Comparison of ENCODE assay signal across 13 cellular contexts in the genomic region with DNA sequence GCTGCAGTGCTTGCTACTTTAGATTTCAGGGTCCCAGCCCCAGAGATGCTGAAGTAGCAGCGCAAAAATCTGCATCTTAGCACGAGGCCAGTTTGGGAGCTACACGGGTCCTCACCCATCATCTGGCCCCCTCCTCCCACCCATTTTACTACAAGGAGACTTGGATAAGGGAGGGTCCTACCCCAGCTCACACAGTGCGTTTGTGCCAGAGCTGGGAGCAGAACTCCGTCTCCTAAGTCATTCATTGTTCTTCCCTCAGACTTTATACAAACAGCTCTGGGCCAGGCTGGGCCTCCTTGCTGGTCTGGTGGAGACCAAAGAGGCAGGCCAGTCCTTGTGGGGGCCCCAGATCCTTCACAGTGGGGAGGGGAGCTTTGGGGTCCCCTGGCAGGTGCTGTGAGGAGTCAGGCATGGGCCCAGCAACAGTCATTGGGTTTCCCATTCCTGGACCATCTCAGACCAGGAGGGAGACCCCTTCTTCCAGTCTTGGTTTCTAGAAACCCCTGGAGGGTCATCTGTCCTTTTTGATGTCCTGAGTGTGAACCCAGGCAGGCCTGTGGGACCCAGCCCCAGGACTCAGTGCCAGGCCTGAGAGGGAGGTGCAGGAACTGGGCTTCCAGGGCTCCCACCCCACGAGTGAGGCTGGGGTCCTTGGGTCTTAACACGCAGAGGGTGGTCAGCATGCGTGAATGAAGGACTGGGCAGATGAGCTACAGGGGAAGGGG. TPM values are rescaled to one million over a fixed set of nuclear protein-coding genes. Genes with fewer than 3 reads are reported as not detected.
DNase-seq lines count a peak whose midpoint lies in the region; ATAC-seq and TF ChIP-seq lines count a peak whose summit lies in the region.
"Had no signal": no experiment of that assay in that cellular context is flagged by ENCODE, and none has a peak within 500 bp of the region (broad histone marks: within the 10 kb centered on the region; RNA-seq: fewer than 3 reads in every experiment).

No MANE protein-coding gene starts in this region.

- no peak overlapping the region for H3K9ac ChIP-seq in HCT116 (ENCODE audit: low read length)
- H3K9ac ChIP-seq in trophoblast cell (ENCODE audit: low read length), result no peak overlapping the region

- H4K8ac ChIP-seq in trophoblast cell (ENCODE audit: low read depth, low read length), result peak overlapping the region; percentile 66

- TF ChIP-seq POLR2A in HCT116 (IDR thresholded peaks at IDR 0.05; ENCODE audit: borderline replicate concordance, extremely low read depth, insufficient read depth, insufficient read length) (no peak), adrenal gland (IDR thresholded peaks at IDR 0.05) (no peak)

- no peak overlapping the region for H3K4ac ChIP-seq in trophoblast cell (ENCODE audit: low read depth, low read length)

- RAD21 ChIA-PET in HCT116 (lab: Charles Lee; ENCODE audit: low non-redundant PET in 1 of 2, low total read pairs in 2 of 2, uncharacterized antibody in 2 of 2, unreplicated experiment in 2 of 2), result interaction anchor here in 1 of 2 experiments (0.7 to 2.2 kb wide), 3 partner anchors 53 to 237 kb away, joined by 3 to 8 read pairs (median 4); no protein-coding TSS in a partner anchor

- H3K79me2 ChIP-seq in HCT116 (ENCODE audit: insufficient read depth, low read length) (no peaks in the 10 kb centered on the region), trophoblast cell (ENCODE audit: control insufficient read depth, insufficient read depth, low read length, poor library complexity) (no peaks in the 10 kb centered on the region)

- TF ChIP-seq RAD21 in HCT116 (IDR thresholded peaks at IDR 0.05; ENCODE audit: low read depth), result no peak

- peak overlapping the region; percentile 89 for H2BK12ac ChIP-seq in trophoblast cell (ENCODE audit: low read length)

- H3K9me2 ChIP-seq in HCT116 (ENCODE audit: insufficient read depth), result no peaks in the 10 kb centered on the region

- H3K9me3 ChIP-seq in HCT116 (ENCODE audit: control insufficient read depth in 1 of 2, insufficient read depth in 1 of 2, low read depth in 1 of 2, low read length in 2 of 2) (no peaks in the 10 kb centered on the region), trophoblast cell (ENCODE audit: insufficient read depth, low read depth, low read length) (peaks cover 3% of the 10 kb centered on the region), adrenal gland (replicated peaks in 1 of 3) (no peaks in the 10 kb centered on the region)

- no peak overlapping the region for H3K4me3 Mint-ChIP-seq in brain
- H3K4me3 Mint-ChIP-seq: CD4-positive, alpha-beta memory T cell; stimulated activated naive CD8-positive, alpha-beta T cell treated with anti-CD3 and anti-CD28 coated beads, Interleukin-15, Interleukin-2, amounts not matched to agents 100 ng/mL and 50 ng/mL, for 24 hours had no signal

- peak overlapping the region; percentile 61 for H2AK5ac ChIP-seq in trophoblast cell (ENCODE audit: low read length)

- intact Hi-C loops in HCT116 (cut with micrococcal nuclease) (no loop called here), adrenal gland (cut with DNase I) (loop anchor here in 1 of 2 donors (2.0 kb wide), 1 partner anchor 51 kb away; no protein-coding TSS in a partner anchor)

- no peak overlapping the region for H3K27ac ChIP-seq in HCT116 (ENCODE audit: low read depth, low read length)
- H3K27ac ChIP-seq in trophoblast cell (ENCODE audit: low read depth, low read length), result no peak overlapping the region
- H3K27ac ChIP-seq in adrenal gland, result peak overlapping the region in 2 of 5 donors; percentile 62 to 71
- H3K27ac ChIP-seq: HL-60 had no signal

- H3K4me2 ChIP-seq in HCT116 (ENCODE audit: low read length) (peak overlapping the region; percentile 33), trophoblast cell (ENCODE audit: low read length) (no peak overlapping the region)

- no peaks in the 10 kb centered on the region for H3K9me3 Mint-ChIP-seq in brain
- H3K9me3 Mint-ChIP-seq: CD4-positive, alpha-beta memory T cell; stimulated activated naive CD8-positive, alpha-beta T cell treated with anti-CD3 and anti-CD28 coated beads, Interleukin-15, Interleukin-2, amounts not matched to agents 100 ng/mL and 50 ng/mL, for 24 hours had no signal

- peak overlapping the region in 3 of 5 experiments; percentile 17 to 63 (median 61) for H3K27ac Mint-ChIP-seq in brain
- H3K27ac Mint-ChIP-seq: stimulated activated naive CD8-positive, alpha-beta T cell treated with anti-CD3 and anti-CD28 coated beads, Interleukin-15, Interleukin-2, amounts not matched to agents 100 ng/mL and 50 ng/mL, for 24 hours had no signal

- H4K12ac ChIP-seq in trophoblast cell (ENCODE audit: low read depth, low read length), result no peak overlapping the region

- H3K79me1 ChIP-seq in trophoblast cell (ENCODE audit: low read length), result peaks cover 16% of the 10 kb centered on the region

- no peak overlapping the region for H2BK5ac ChIP-seq in trophoblast cell (ENCODE audit: low read depth, low read length, poor library complexity)

- no peak overlapping the region for H3K23ac ChIP-seq in trophoblast cell (ENCODE audit: low read length)

- no CpG with 5 or more reads among the region's 8 CpGs for WGBS in trophoblast cell (ENCODE audit: extremely low coverage, insufficient coverage, insufficient read length)
- WGBS in adrenal gland, 4 donors, result 49 to 79% (median 62%) methylated on average over 5 to 8 of the region's 8 CpGs

- peaks cover 25% of the 10 kb centered on the region for H3K4me1 Mint-ChIP-seq in brain

- no peaks in the 10 kb centered on the region for H4K20me1 ChIP-seq in HCT116 (ENCODE audit: insufficient read depth)

- peaks cover 8% of the 10 kb centered on the region for H3K27me3 Mint-ChIP-seq in brain
- H3K27me3 Mint-ChIP-seq: stimulated activated naive CD8-positive, alpha-beta T cell treated with anti-CD3 and anti-CD28 coated beads, Interleukin-15, Interleukin-2, amounts not matched to agents 100 ng/mL and 50 ng/mL, for 24 hours had no signal

- POLR2A ChIA-PET in HCT116 (lab: Charles Lee), result no interaction called here

- peaks cover 0 to 6% of the 10 kb centered on the region in 2 experiments; a peak in 2 of 4 replicates for H3K4me1 ChIP-seq in HCT116 (ENCODE audit: control insufficient read depth in 1 of 2, insufficient read depth in 2 of 2, low read length in 2 of 2)
- peaks cover 24 to 26% of the 10 kb centered on the region in 2 experiments for H3K4me1 ChIP-seq in trophoblast cell (ENCODE audit: control insufficient read depth in 1 of 2, insufficient read depth in 2 of 2, low read length in 2 of 2)
- peaks cover 8 to 59% of the 10 kb centered on the region in 2 donors for H3K4me1 ChIP-seq in adrenal gland (replicated peaks in 1 of 2)

- H3K27me3 ChIP-seq in HCT116 (ENCODE audit: insufficient read depth, low read length) (no peaks in the 10 kb centered on the region), trophoblast cell (ENCODE audit: insufficient read depth, low read length) (no peaks in the 10 kb centered on the region), adrenal gland (no peaks in the 10 kb centered on the region)

- H4K91ac ChIP-seq in trophoblast cell (ENCODE audit: low read depth, low read length), result peak overlapping the region; percentile 46

- TF ChIP-seq CTCF in HCT116 (IDR thresholded peaks at IDR 0.05 in 2 of 3, conservative IDR thresholded peaks at IDR 0.05 in 1 of 3; ENCODE audit: borderline replicate concordance in 1 of 3, insufficient read depth in 1 of 3, low read depth in 2 of 3, low read length in 2 of 3) (no peak), brain (conservative IDR thresholded peaks at IDR 0.05) (no peak), adrenal gland (IDR thresholded peaks at IDR 0.05) (no peak)

- peak; percentile 12 for ATAC-seq in GM18502 (IDR thresholded peaks at IDR 0.05; ENCODE audit: poor library complexity, unreplicated experiment)
- ATAC-seq in HCT116, result peak; percentile 50; the same call in 1 of the 2 replicates
- ATAC-seq in GM18519 (IDR thresholded peaks at IDR 0.05; ENCODE audit: low FRiP score, unreplicated experiment), result no peak

- CTCF ChIA-PET in HCT116 (lab: Charles Lee), result interaction anchor here (0.7 to 2.6 kb wide), 13 partner anchors 8 to 237 kb away, joined by 3 to 20 read pairs (median 6); no protein-coding TSS in a partner anchor

- H3K4me3 ChIP-seq in HCT116 (replicated peaks in 1 of 2; ENCODE audit: low read depth in 1 of 2, low read length in 2 of 2) (no peak overlapping the region), trophoblast cell (ENCODE audit: low read depth, low read length) (no peak overlapping the region), adrenal gland (no peak overlapping the region)
- H3K4me3 ChIP-seq: skin epidermis had no signal

- H3K36me3 ChIP-seq in HCT116 (ENCODE audit: control insufficient read depth in 1 of 2, insufficient read depth in 2 of 2, low read length in 2 of 2) (no peaks in the 10 kb centered on the region), trophoblast cell (ENCODE audit: control insufficient read depth in 1 of 2, insufficient read depth in 2 of 2, low read length in 2 of 2) (no peaks in the 10 kb centered on the region), adrenal gland (replicated peaks in 1 of 2) (no peaks in the 10 kb centered on the region)

- H3K18ac ChIP-seq in trophoblast cell (ENCODE audit: low read length), result peak overlapping the region; percentile 34

- peak overlapping the region; percentile 44 for H2BK120ac ChIP-seq in trophoblast cell (ENCODE audit: insufficient read depth, low read length, poor library complexity)

- no TSS peak for BruUV-seq in HCT116 (replicated peaks; lab: Mats Ljungman, UMichigan)

- DNase-seq in HCT116 (ENCODE audit: low read depth, low spot score) (no peak), trophoblast cell (no peak), NOMO-1 (lab: John Stamatoyannopoulos, UW; ENCODE audit: unreplicated experiment in 2 of 2) (no peak), AG08395 (ENCODE audit: low spot score) (no peak), adrenal gland (no peak)

- H3K14ac ChIP-seq in trophoblast cell (ENCODE audit: low read length), result peak overlapping the region; percentile 46

- H2AFZ ChIP-seq in HCT116 (ENCODE audit: low read depth, low read length, poor library complexity, severe bottlenecking) (no peak overlapping the region), trophoblast cell (ENCODE audit: insufficient read depth, low read length, poor library complexity) (peak overlapping the region; percentile 65)

- H3K36me3 Mint-ChIP-seq in brain, result no peaks in the 10 kb centered on the region

RNA-seq across cellular contexts. Expression of a gene that starts 2.3 kb away (rescaled TPM):
- 0.81 TPM for total RNA-seq in HCT116 (2021; ENCODE audit: unreplicated experiment)
- polyA plus RNA-seq in HCT116 (2012), result 0.82 and 0.90 TPM in 2 replicates
- not detected for polyA plus RNA-seq in brain (ENCODE audit: insufficient read depth, low read depth, low replicate concordance)
- polyA plus RNA-seq in trophoblast cell (2013), result 0.25 and 0.26 TPM in 2 replicates
- total RNA-seq in adrenal gland, result 1 to 10 TPM in 7 of 8 donors, not detected in 1; 1.6 to 6.1 (median 2.9) TPM
- 1 to 10 TPM; 1.5 to 9.7 (median 2.8) TPM for polyA plus RNA-seq in adrenal gland
- total RNA-seq: CD4-positive, alpha-beta memory T cell; epithelial cell of proximal tubule had no signal
- polyA plus RNA-seq: CD4-positive, alpha-beta memory T cell had no signal

RNA-seq across cellular contexts. Expression of a gene that starts 23.6 kb away (rescaled TPM):
- total RNA-seq in HCT116 (2021; ENCODE audit: unreplicated experiment) (15.9 TPM), adrenal gland (10 to 100 TPM in 1 of 8 donors, 1 to 10 TPM in 7; 4.7 to 15.9 (median 7.8) TPM)
- 7.5 and 9.9 TPM in 2 replicates for polyA plus RNA-seq in HCT116 (2012)
- polyA plus RNA-seq in brain (ENCODE audit: insufficient read depth, low read depth, low replicate concordance) (11.6 TPM), adrenal gland (10 to 100 TPM; 12.3 to 15.4 (median 15.0) TPM)
- 2.2 and 2.4 TPM in 2 replicates for polyA plus RNA-seq in trophoblast cell (2013)

RNA-seq across cellular contexts. Expression of a gene that starts 36.1 kb away (rescaled TPM):
- total RNA-seq in HCT116 (2021; ENCODE audit: unreplicated experiment) (48.9 TPM), adrenal gland (10 to 100 TPM in 6 of 8 donors, 1 to 10 TPM in 2; 7.5 to 17.4 (median 13.0) TPM)
- 14.8 and 19.6 TPM in 2 replicates for polyA plus RNA-seq in HCT116 (2012)
- polyA plus RNA-seq in brain (ENCODE audit: insufficient read depth, low read depth, low replicate concordance) (4.3 TPM), adrenal gland (1 to 10 TPM; 3.9 to 9.0 (median 7.6) TPM)
- 10.1 and 11.1 TPM in 2 replicates for polyA plus RNA-seq in trophoblast cell (2013)
